ENCODE assay signal across 17 cellular contexts in the genomic region with DNA sequence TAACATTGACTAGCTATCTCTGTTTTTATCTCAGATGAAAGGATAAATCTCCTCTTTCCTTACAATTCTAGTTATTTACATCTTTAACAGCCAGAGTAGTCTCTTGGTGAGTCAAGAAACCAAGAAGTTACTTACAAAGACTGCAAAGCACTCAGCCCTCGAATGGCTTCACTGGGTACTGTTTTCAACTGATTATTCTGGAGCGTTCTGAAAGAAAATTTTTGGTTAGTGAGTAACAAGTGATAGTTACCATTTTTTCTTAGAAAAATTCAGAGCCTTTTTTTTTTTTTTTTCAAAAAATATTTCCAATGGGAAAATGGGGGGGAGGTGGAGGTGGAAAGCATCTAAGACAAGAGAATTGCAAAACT. TPM values are rescaled to one million over a fixed set of nuclear protein-coding genes. Genes with fewer than 3 reads are reported as not detected.
DNase-seq lines count a peak whose midpoint lies in the region; ATAC-seq and TF ChIP-seq lines count a peak whose summit lies in the region.
"Had no signal": no experiment of that assay in that cellular context is flagged by ENCODE, and none has a peak within 500 bp of the region (broad histone marks: within the 10 kb centered on the region; RNA-seq: fewer than 3 reads in every experiment).

No MANE protein-coding gene starts in this region.

- H3K4me3 Mint-ChIP-seq in chondrocyte (ENCODE audit: unreplicated experiment) (no peak overlapping the region), neural crest cell (no peak overlapping the region)
- H3K4me3 Mint-ChIP-seq: activated CD8-positive, alpha-beta T cell treated with anti-CD3 and anti-CD28 coated beads, Interleukin-2, amount 10 ng/mL, durations not matched to agents 7 days and 5 days had no signal

- H4K8ac ChIP-seq in IMR-90 (ENCODE audit: low read depth in 2 of 2, low read length in 2 of 2) = peak overlapping the region in 1 of 2 experiments; percentile 45; a peak in 1 of 4 replicates

- H3K56ac ChIP-seq in IMR-90 (ENCODE audit: extremely low read depth, insufficient read depth, low read length) = no peak overlapping the region

- CTCF ChIA-PET in IMR-90 (lab: Yijun Ruan, JAX) = interaction anchor here (0.6 to 1.0 kb wide), 3 partner anchors 32 to 94 kb away, joined by 3 to 6 read pairs (median 3); no protein-coding TSS in a partner anchor

- no peak overlapping the region for H3K9ac ChIP-seq in IMR-90 (ENCODE audit: low read depth, low read length)
- H3K9ac ChIP-seq: BLaER1 treated with 17β-estradiol and CSF1 and Interleukin-3, amounts not matched to agents 10 nM and 100 nM; KMS-11 had no signal

- in situ Hi-C loops in IMR-90 (cut with MboI; ENCODE audit: low sequenced_read_pairs) = no loop called here

- H2AK5ac ChIP-seq in IMR-90 (ENCODE audit: low read depth, low read length) = no peak overlapping the region

- H3K4me1 ChIP-seq in IMR-90 (ENCODE audit: control insufficient read depth, insufficient read depth, low read length) = peaks cover 16% of the 10 kb centered on the region
- H3K4me1 ChIP-seq: BLaER1 treated with 17β-estradiol and CSF1 and Interleukin-3, amounts not matched to agents 10 nM and 100 nM had no signal

- H2BK120ac ChIP-seq in IMR-90 (ENCODE audit: low read depth, low read length) = peak overlapping the region; percentile 74

- H3K36me3 Mint-ChIP-seq in chondrocyte (ENCODE audit: low read depth) = no peaks in the 10 kb centered on the region
- peaks cover 2% of the 10 kb centered on the region for H3K36me3 Mint-ChIP-seq in neural crest cell (ENCODE audit: low read depth)

- no peaks in the 10 kb centered on the region for H3K27me3 ChIP-seq in IMR-90 (ENCODE audit: control insufficient read depth, insufficient read depth, low read length)
- H3K27me3 ChIP-seq: BLaER1 treated with 17β-estradiol and CSF1 and Interleukin-3, amounts not matched to agents 10 nM and 100 nM; SJCRH30; thyroid gland had no signal

- no peak for TF ChIP-seq RAD21 in IMR-90 (IDR thresholded peaks at IDR 0.05; ENCODE audit: low read length)

- peak overlapping the region; percentile 62; the same call in 1 of the 2 replicates for H3K4me2 ChIP-seq in IMR-90 (ENCODE audit: low read depth, low read length)
- H3K4me2 ChIP-seq: BLaER1 treated with 17β-estradiol and CSF1 and Interleukin-3, amounts not matched to agents 10 nM and 100 nM; KMS-11 had no signal

- H3K9me3 ChIP-seq in IMR-90 (ENCODE audit: control insufficient read depth, insufficient read depth, low read length) = no peaks in the 10 kb centered on the region
- H3K9me3 ChIP-seq: BLaER1 treated with 17β-estradiol and CSF1 and Interleukin-3, amounts not matched to agents 10 nM and 100 nM; SJCRH30; thyroid gland had no signal

- no peaks in the 10 kb centered on the region for H3K27me3 Mint-ChIP-seq in chondrocyte (ENCODE audit: low read depth)
- no peaks in the 10 kb centered on the region for H3K27me3 Mint-ChIP-seq in neural crest cell (ENCODE audit: low read depth)

- H3K9me1 ChIP-seq in IMR-90 (ENCODE audit: insufficient read depth, low read length) = peaks cover 9% of the 10 kb centered on the region

- H3K4me1 Mint-ChIP-seq in chondrocyte (ENCODE audit: low read depth) (peaks cover 71% of the 10 kb centered on the region), neural crest cell (peaks cover 84% of the 10 kb centered on the region)

- H3K4ac ChIP-seq in IMR-90 (ENCODE audit: low read depth, low read length) = peak overlapping the region; percentile 56

- H3K27ac ChIP-seq in IMR-90 (ENCODE audit: insufficient read depth, low read length) = no peak overlapping the region
- H3K27ac ChIP-seq: BLaER1 treated with 17β-estradiol and CSF1 and Interleukin-3, amounts not matched to agents 10 nM and 100 nM; KMS-11; SJCRH30 had no signal

- no peak overlapping the region for H2AK9ac ChIP-seq in IMR-90 (replicated peaks; ENCODE audit: low read depth, low read length, poor library complexity)

- no TSS peak for BruUV-seq in IMR-90 (replicated peaks; lab: Mats Ljungman, UMichigan)

- peak overlapping the region; percentile 82; the same call in 1 of the 2 replicates for H3K14ac ChIP-seq in IMR-90 (replicated peaks; ENCODE audit: low read depth, low read length)

- peaks cover 4% of the 10 kb centered on the region in 2 experiments; a peak in 2 of 4 replicates for H3K79me1 ChIP-seq in IMR-90 (ENCODE audit: low read depth in 1 of 2, low read length in 2 of 2)

- H2AFZ ChIP-seq in IMR-90 (replicated peaks; ENCODE audit: low read length, poor library complexity) = no peak overlapping the region

- POLR2A ChIA-PET in IMR-90 (lab: Charles Lee; ENCODE audit: unreplicated experiment) = no interaction called here

- ATAC-seq in IMR-90 (ENCODE audit: low read depth) = peak; percentile 65
- no peak for ATAC-seq in HG03135 (IDR thresholded peaks at IDR 0.05; ENCODE audit: unreplicated experiment)
- ATAC-seq: activated CD8-positive, alpha-beta T cell treated with anti-CD3 and anti-CD28 coated beads, Interleukin-2, amount 10 ng/mL, durations not matched to agents 7 days and 5 days had no signal

- H2BK20ac ChIP-seq in IMR-90 (ENCODE audit: low read depth, low read length) = peak overlapping the region; percentile 43; the same call in 1 of the 2 replicates

- intact Hi-C loops in IMR-90 (cut with micrococcal nuclease) = loop anchor here (10.0 kb wide), 1 partner anchor 416 kb away; no protein-coding TSS in a partner anchor

- H3K27ac Mint-ChIP-seq in chondrocyte (ENCODE audit: unreplicated experiment) (peak overlapping the region; percentile 65), neural crest cell (ENCODE audit: unreplicated experiment) (peak overlapping the region; percentile 39)
- H3K27ac Mint-ChIP-seq: activated CD8-positive, alpha-beta T cell treated with anti-CD3 and anti-CD28 coated beads, Interleukin-2, amount 10 ng/mL, durations not matched to agents 7 days and 5 days had no signal

- no peak for TF ChIP-seq POLR2A in IMR-90 (IDR thresholded peaks at IDR 0.05; ENCODE audit: low read depth, low read length)

- no peak overlapping the region; the same call in 1 of the 2 replicates for H4K5ac ChIP-seq in IMR-90 (ENCODE audit: low read depth, low read length)

- H3K4me3 ChIP-seq in AG09309 (ENCODE audit: control insufficient read depth, low read depth, low read length) (no peak overlapping the region), IMR-90 (ENCODE audit: insufficient read depth, low read depth, low read length) (no peak overlapping the region)
- H3K4me3 ChIP-seq: BLaER1 treated with 17β-estradiol and CSF1 and Interleukin-3, amounts not matched to agents 10 nM and 100 nM; SJCRH30; thyroid gland had no signal

- WGBS in IMR-90 (ENCODE audit: extremely low coverage in 2 of 2, insufficient read length in 1 of 2), 2 experiments = no CpG with 5 or more reads among the region's 2 CpGs

- TF ChIP-seq CTCF in AG09309 (IDR thresholded peaks at IDR 0.05; ENCODE audit: control insufficient read depth, insufficient read depth, low read depth, low read length, missing control alignments) = no peak
- no peak for TF ChIP-seq CTCF in IMR-90 (conservative IDR thresholded peaks at IDR 0.05; ENCODE audit: low read depth, low read length)
- TF ChIP-seq CTCF in chondrocyte (IDR thresholded peaks at IDR 0.05) = no peak
- no peak for TF ChIP-seq CTCF in neural crest cell (conservative IDR thresholded peaks at IDR 0.05)
- no peak for TF ChIP-seq CTCF in GM10266 (IDR thresholded peaks at IDR 0.05; ENCODE audit: control insufficient read depth, insufficient read depth, low read depth, missing control alignments)

- no peak overlapping the region for H4K91ac ChIP-seq in IMR-90 (ENCODE audit: insufficient read depth, low read depth, low read length)

- peak overlapping the region; percentile 35; the same call in 1 of the 2 replicates for H3K23ac ChIP-seq in IMR-90 (ENCODE audit: low read depth, low read length)

- no peaks in the 10 kb centered on the region for H3K36me3 ChIP-seq in IMR-90 (ENCODE audit: control insufficient read depth, insufficient read depth, low read length)
- H3K36me3 ChIP-seq: BLaER1 treated with 17β-estradiol and CSF1 and Interleukin-3, amounts not matched to agents 10 nM and 100 nM; SJCRH30; thyroid gland had no signal

- H4K20me1 ChIP-seq in IMR-90 (ENCODE audit: insufficient read depth, low read length) = peaks cover 2% of the 10 kb centered on the region; the same call in 1 of the 2 replicates
- H4K20me1 ChIP-seq: BLaER1 treated with 17β-estradiol and CSF1 and Interleukin-3, amounts not matched to agents 10 nM and 100 nM had no signal

- H3K9me3 Mint-ChIP-seq in chondrocyte (ENCODE audit: low read depth) (no peaks in the 10 kb centered on the region), neural crest cell (no peaks in the 10 kb centered on the region)

- dilution Hi-C loops in IMR-90 (cut with HindIII; ENCODE audit: low sequenced_read_pairs, unreplicated experiment) = no loop called here

- DNase-seq in AG09309 (ENCODE audit: low read depth) (peak; percentile 53), IMR-90 (peak; percentile 83), chondrocyte (ENCODE audit: low spot score) (no peak), neural crest cell (ENCODE audit: low read depth, low spot score) (no peak), inferior parietal cortex (ENCODE audit: extremely low spot score) (no peak), GM10266 (ENCODE audit: extremely low spot score) (no peak)
- DNase-seq in stimulated activated naive CD4-positive, alpha-beta T cell treated with Interleukin-2 at 50 U/mL for 16 hours (lab: John Stamatoyannopoulos, UW) = no peak
- DNase-seq: activated CD8-positive, alpha-beta T cell treated with anti-CD3 and anti-CD28 coated beads, Interleukin-2, amount 10 ng/mL, durations not matched to agents 7 days and 5 days; activated effector memory CD4-positive, alpha-beta T cell treated with Interleukin-2 at 50 U/mL for 16 hours; NCI-H1694; NCI-H774; SJCRH30; stimulated activated CD4-positive, alpha-beta T cell treated with anti-CD3 and anti-CD28 coated beads, Interleukin-15, amount 100 ng/mL, for 24 hours; thyroid gland had no signal

- H2BK15ac ChIP-seq in IMR-90 (ENCODE audit: low read depth, low read length) = peak overlapping the region; percentile 84; the same call in 2 of the 3 replicates

- peak overlapping the region; percentile 77 for H2BK5ac ChIP-seq in IMR-90 (ENCODE audit: low read depth, low read length, poor library complexity, severe bottlenecking)

- H3K18ac ChIP-seq in IMR-90 (ENCODE audit: low read depth, low read length) = peak overlapping the region; percentile 63; the same call in 1 of the 2 replicates

TF ChIP-seq in IMR-90, 13 proteins besides CTCF, POLR2A, EP300 and RAD21 (continues in another document):
- TF ChIP-seq CEBPB (IDR thresholded peaks at IDR 0.05; ENCODE audit: low read depth, low read length) (no peak), SMC3 (IDR thresholded peaks at IDR 0.05; ENCODE audit: low read depth, low read length) (no peak), RFX5 (IDR thresholded peaks at IDR 0.05; ENCODE audit: low read depth, low read length) (no peak)

RNA-seq across cellular contexts. Expression of a gene that starts 27.9 kb away (rescaled TPM):
- 2.5 and 3.9 TPM in 2 replicates for total RNA-seq in IMR-90 (2012; rRNA removed)
- polyA plus RNA-seq in IMR-90 (2012; rRNA removed) = 4.0 and 4.5 TPM in 2 replicates
- polyA plus RNA-seq in IMR-90 (2012; cell fraction: cytosol; rRNA removed) = 2.5 and 4.9 TPM in 2 replicates
- 0.98 and 1.0 TPM in 2 replicates for polyA plus RNA-seq in IMR-90 (2012; cell fraction: nucleus; rRNA removed; ENCODE audit: low replicate concordance)
- 3.6 to 12.6 TPM (median 4.3 TPM) in 3 replicates for total RNA-seq in chondrocyte
- total RNA-seq in neural crest cell = 38.6 and 39.4 TPM in 2 replicates

Comparison
In these comparisons a context has a peak if more than half of its experiments do, and no peak if none do; other contexts are left out.
1. DNase-seq: peak in AG09309 (single experiment) and IMR-90 (single experiment); none in chondrocyte (single experiment), neural crest cell (single experiment), inferior parietal cortex (single experiment), stimulated activated naive CD4-positive, alpha-beta T cell treated with Interleukin-2 at 50 U/mL for 16 hours (single experiment) and GM10266 (single experiment).